ENCODE assay signal across 2 cellular contexts in genomic region chr1:866631-867299, GRCh38. TPM values are rescaled to one million over a fixed set of nuclear protein-coding genes. Genes with fewer than 3 reads are reported as not detected.
"Had no signal": no experiment of that assay in that cellular context is flagged by ENCODE, and none has a peak within 500 bp of the region (broad histone marks: within the 10 kb centered on the region; RNA-seq: fewer than 3 reads in every experiment).

No MANE protein-coding gene starts in this region.

RNA-seq across cellular contexts. Expression of gene SAMD11, which starts 57.0 kb away (rescaled TPM):
- total RNA-seq: naive thymus-derived CD4-positive, alpha-beta T cell; natural killer cell had no signal
